Comparison of ENCODE assay signal across 9 cellular contexts in the genomic region with DNA sequence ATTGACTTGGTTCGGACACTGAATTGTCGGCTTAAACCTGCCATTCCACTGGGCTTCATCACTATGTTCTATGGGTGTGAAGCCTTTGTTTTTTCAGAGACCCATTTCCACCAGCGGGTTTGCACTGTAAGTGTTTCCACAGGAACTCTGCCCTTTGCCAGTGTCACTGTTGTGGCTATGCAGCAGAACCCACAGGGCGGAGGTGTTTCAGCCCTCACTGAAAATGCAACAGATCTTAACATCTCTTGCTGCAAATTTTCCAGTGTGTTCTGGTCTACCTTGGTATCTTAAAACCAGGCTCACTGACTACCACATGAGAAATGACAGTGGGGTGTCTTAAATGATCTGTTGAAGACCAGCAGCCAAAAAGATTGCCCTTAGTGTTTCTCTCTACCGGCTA. TPM values are rescaled to one million over a fixed set of nuclear protein-coding genes. Genes with fewer than 3 reads are reported as not detected.
DNase-seq lines count a peak whose midpoint lies in the region; ATAC-seq and TF ChIP-seq lines count a peak whose summit lies in the region.
"Had no signal": no experiment of that assay in that cellular context is flagged by ENCODE, and none has a peak within 500 bp of the region (broad histone marks: within the 10 kb centered on the region; RNA-seq: fewer than 3 reads in every experiment).

No MANE protein-coding gene starts in this region.

- H3K36me3 ChIP-seq in right atrium auricular region (no peaks in the 10 kb centered on the region), vagina (no peaks in the 10 kb centered on the region)
- H3K36me3 ChIP-seq: adrenal gland had no signal

- no peaks in the 10 kb centered on the region for H3K27me3 ChIP-seq in right atrium auricular region
- H3K27me3 ChIP-seq in vagina, result no peaks in the 10 kb centered on the region
- H3K27me3 ChIP-seq: adrenal gland had no signal

- H3K9me3 ChIP-seq in right atrium auricular region (no peaks in the 10 kb centered on the region), vagina (no peaks in the 10 kb centered on the region)
- H3K9me3 ChIP-seq: adrenal gland had no signal

- no peak for TF ChIP-seq POLR2A in vagina (IDR thresholded peaks at IDR 0.05)

- H3K4me1 ChIP-seq in right atrium auricular region (peaks cover 0 to 20% of the 10 kb centered on the region in 2 donors), vagina (peaks cover 61% of the 10 kb centered on the region)

- H3K4me3 ChIP-seq in right atrium auricular region (no peak overlapping the region), skin epidermis (no peak overlapping the region), vagina (no peak overlapping the region)
- H3K4me3 ChIP-seq: adrenal gland had no signal

- intact Hi-C loops in Right ventricle myocardium superior (cut with DNase I) (no loop called here), vagina (cut with DNase I) (no loop called here)

- ATAC-seq in Right ventricle myocardium superior (ENCODE audit: poor library complexity), result peak; percentile 21
- ATAC-seq in GM19455 (IDR thresholded peaks at IDR 0.05; ENCODE audit: unreplicated experiment), result no peak

- DNase-seq in Right ventricle myocardium superior (no peak), right atrium auricular region (ENCODE audit: low spot score) (no peak), vagina (ENCODE audit: extremely low spot score in 2 of 2) (no peak), cerebellum (ENCODE audit: low spot score) (no peak), hippocampal formation (lab: John Stamatoyannopoulos, UW) (no peak)
- peak; percentile 86 for DNase-seq in activated naive CD4-positive, alpha-beta T cell treated with Interleukin-2 at 50 U/mL for 16 hours

- peak overlapping the region in 1 of 2 donors; percentile 61 for H3K27ac ChIP-seq in right atrium auricular region
- H3K27ac ChIP-seq in skin epidermis, result peak overlapping the region in 18 of 21 experiments; percentile 18 to 93 (median 72)
- H3K27ac ChIP-seq in vagina, result peak overlapping the region; percentile 62

- TF ChIP-seq CTCF in right atrium auricular region (IDR thresholded peaks at IDR 0.05) (no peak), vagina (IDR thresholded peaks at IDR 0.05) (no peak)

RNA-seq across cellular contexts. Expression of a gene that starts 21.1 kb away (rescaled TPM):
- total RNA-seq in Right ventricle myocardium superior (14.5 TPM), right atrium auricular region (10 to 100 TPM; 24.9 to 40.3 TPM), vagina (43.0 TPM), cerebellum (11.0 TPM)
